36 cellular contexts compared by ENCODE assay signal in genomic region chr3:112083239-112083638, GRCh38. TPM values are rescaled to one million over a fixed set of nuclear protein-coding genes. Genes with fewer than 3 reads are reported as not detected.
"Had no signal": no experiment of that assay in that cellular context is flagged by ENCODE, and none has a peak within 500 bp of the region (broad histone marks: within the 10 kb centered on the region; RNA-seq: fewer than 3 reads in every experiment).

No MANE protein-coding gene starts in this region.

- H3K36me3 ChIP-seq: colonic mucosa, esophagus muscularis mucosa, gastroesophageal sphincter, heart right ventricle, ovary, sigmoid colon, stomach, tibial nerve, vagina had no signal

- H3K9me3 Mint-ChIP-seq: dendritic cell treated with granulocyte-macrophage colony-stimulating factor and Interleukin-4, amounts not matched to agents 40 ng/mL and 50 ng/mL, for 4 days; endodermal cell; memory B cell; natural killer cell; stimulated activated effector memory CD8-positive, alpha-beta T cell treated with anti-CD3 and anti-CD28 coated beads, Interleukin-12 subunit alpha, Interleukin-12 subunit beta, amount 100 ng/mL, for 72 hours had no signal

- H3K36me3 Mint-ChIP-seq: memory B cell; natural killer cell; stimulated activated effector memory CD8-positive, alpha-beta T cell treated with anti-CD3 and anti-CD28 coated beads, Interleukin-12 subunit alpha, Interleukin-12 subunit beta, amount 100 ng/mL, for 72 hours had no signal

- H3K4me3 Mint-ChIP-seq: dendritic cell treated with granulocyte-macrophage colony-stimulating factor and Interleukin-4, amounts not matched to agents 40 ng/mL and 50 ng/mL, for 4 days; endodermal cell; memory B cell; stimulated activated effector memory CD8-positive, alpha-beta T cell treated with anti-CD3 and anti-CD28 coated beads, Interleukin-12 subunit alpha, Interleukin-12 subunit beta, amount 100 ng/mL, for 72 hours had no signal

- FAIRE-seq: islet of Langerhans had no signal

- ATAC-seq: foreskin keratinocyte; gastroesophageal sphincter; left colon; natural killer cell; psoas muscle; stimulated activated effector memory CD8-positive, alpha-beta T cell treated with anti-CD3 and anti-CD28 coated beads, Interleukin-12 subunit alpha, Interleukin-12 subunit beta, amount 100 ng/mL, for 72 hours had no signal

- DNase-seq: colonic mucosa; effector CD8-positive, alpha-beta T cell; endodermal cell; foreskin keratinocyte; heart right ventricle; hippocampal formation; left colon; natural killer cell; occipital lobe; ovary; posterior cingulate gyrus; psoas muscle; sigmoid colon; stimulated activated CD4-positive, alpha-beta T cell treated with anti-CD3 and anti-CD28 coated beads, Interleukin-2, amount 100 ng/mL, for 24 hours; stimulated activated CD4-positive, alpha-beta T cell treated with anti-CD3 and anti-CD28 coated beads, Interleukin-4, amount 100 ng/mL, for 24 hours; stimulated activated naive CD4-positive, alpha-beta T cell treated with Interleukin-2 at 50 U/mL for 16 hours; stomach; testis had no signal

- H3K4me3 ChIP-seq: colonic mucosa, esophagus muscularis mucosa, gastroesophageal sphincter, heart right ventricle, lung, ovary, psoas muscle, sigmoid colon, stomach, testis, tibial nerve, vagina had no signal

- H3K27ac Mint-ChIP-seq: dendritic cell treated with granulocyte-macrophage colony-stimulating factor and Interleukin-4, amounts not matched to agents 40 ng/mL and 50 ng/mL, for 4 days; endodermal cell; memory B cell; natural killer cell; stimulated activated effector memory CD8-positive, alpha-beta T cell treated with anti-CD3 and anti-CD28 coated beads, Interleukin-12 subunit alpha, Interleukin-12 subunit beta, amount 100 ng/mL, for 72 hours had no signal

- H3K9me3 ChIP-seq: colonic mucosa, esophagus muscularis mucosa, gastroesophageal sphincter, heart right ventricle, ovary, psoas muscle, sigmoid colon, stomach, testis, tibial nerve, vagina had no signal

- H3K4me1 ChIP-seq: colonic mucosa, psoas muscle, testis had no signal

- H3K27me3 ChIP-seq: colonic mucosa, esophagus muscularis mucosa, foreskin keratinocyte, gastroesophageal sphincter, ovary, sigmoid colon, testis, tibial nerve, vagina had no signal

- H3K27ac ChIP-seq: colonic mucosa, epithelial cell of prostate, esophagus muscularis mucosa, foreskin keratinocyte, gastroesophageal sphincter, ovary, psoas muscle, sigmoid colon, stomach, testis, tibial nerve, vagina had no signal

RNA-seq across cellular contexts. Expression of gene TMPRSS7, which starts 48.7 kb away (rescaled TPM):
- total RNA-seq: chondrocyte, colonic mucosa, endodermal cell, esophagus muscularis mucosa, fibroblast of lung, foreskin keratinocyte, gastroesophageal sphincter, heart right ventricle, kidney epithelial cell, liver, mononuclear cell, natural killer cell, psoas muscle, sigmoid colon, skeletal muscle tissue, subcutaneous adipose tissue, tibial nerve, vagina had no signal
- polyA plus RNA-seq: fibroblast of lung, heart right ventricle, liver, ovary, psoas muscle had no signal

RNA-seq across cellular contexts. Expression of gene GCSAM, which starts 49.8 kb away (rescaled TPM):
- total RNA-seq: chondrocyte, endodermal cell, fibroblast of lung, kidney epithelial cell, occipital lobe, psoas muscle, sigmoid colon had no signal
- polyA plus RNA-seq: fibroblast of lung, neural cell had no signal
